In genomic region chr1:12587981-12588620, GRCh38 we compare ENCODE assay signal across 15 cellular contexts. TPM values are rescaled to one million over a fixed set of nuclear protein-coding genes. Genes with fewer than 3 reads are reported as not detected.
A peak's percentile ranks its signal among the peaks of the same experiment; 100 is the strongest.
DNase-seq lines count a peak whose midpoint lies in the region; ATAC-seq and TF ChIP-seq lines count a peak whose summit lies in the region.
"Had no signal": no experiment of that assay in that cellular context is flagged by ENCODE, and none has a peak within 500 bp of the region (broad histone marks: within the 10 kb centered on the region; RNA-seq: fewer than 3 reads in every experiment).

No MANE protein-coding gene starts in this region.

- no peak overlapping the region for H3K4me3 ChIP-seq in astrocyte of the spinal cord (ENCODE audit: low read depth, low read length)
- H3K4me3 ChIP-seq: SJSA1, testis had no signal

- TF ChIP-seq CTCF in astrocyte of the spinal cord (IDR thresholded peaks at IDR 0.05; ENCODE audit: low read depth, low read length) = no peak
- TF ChIP-seq CTCF in nephron (IDR thresholded peaks at IDR 0.05; ENCODE audit: unreplicated experiment in 3 of 3) = no peak

- H3K9me3 Mint-ChIP-seq in nephron = no peaks in the 10 kb centered on the region
- H3K9me3 Mint-ChIP-seq: activated B cell treated with CpG ODN at 0.5 μM for 24 hours had no signal

- no peak overlapping the region for H3K4me3 Mint-ChIP-seq in nephron
- H3K4me3 Mint-ChIP-seq: activated B cell treated with CpG ODN at 0.5 μM for 24 hours, IgD-negative memory B cell had no signal

- peaks cover 6% of the 10 kb centered on the region for H3K27me3 Mint-ChIP-seq in nephron (ENCODE audit: low read depth)

- peaks cover 22% of the 10 kb centered on the region for H3K36me3 Mint-ChIP-seq in nephron (ENCODE audit: low read depth)
- H3K36me3 Mint-ChIP-seq: IgD-negative memory B cell had no signal

- peaks cover 46% of the 10 kb centered on the region for H3K4me1 Mint-ChIP-seq in nephron
- H3K4me1 Mint-ChIP-seq: activated B cell treated with CpG ODN at 0.5 μM for 24 hours had no signal

- ATAC-seq in GM19023 (IDR thresholded peaks at IDR 0.05; ENCODE audit: unreplicated experiment) = no peak
- ATAC-seq: left ventricle myocardium superior had no signal

- DNase-seq in H4 (ENCODE audit: low spot score) (peak; percentile 83), NCI-H226 (peak; percentile 47), astrocyte of the spinal cord (ENCODE audit: low read depth, low spot score) (peak; percentile 58), G401 (ENCODE audit: low spot score) (no peak), T-helper 2 cell (no peak), NCI-H748 (lab: John Stamatoyannopoulos, UW; ENCODE audit: unreplicated experiment) (no peak)
- DNase-seq: activated B cell treated with CpG ODN at 0.5 μM for 24 hours, left ventricle myocardium superior, NCI-H1436, NCI-H526, testis had no signal

- in situ Hi-C loops in astrocyte of the spinal cord (cut with HindIII; ENCODE audit: low sequenced_read_pairs) = no loop called here
- in situ Hi-C loops in G401 (cut with HindIII; ENCODE audit: low sequenced_read_pairs) = no loop called here

- H3K27ac Mint-ChIP-seq in nephron = peak overlapping the region; percentile 33 to 91 (median 88)
- H3K27ac Mint-ChIP-seq: activated B cell treated with CpG ODN at 0.5 μM for 24 hours, IgD-negative memory B cell had no signal

RNA-seq across cellular contexts. Expression of gene DHRS3, which starts 29.9 kb away (rescaled TPM):
- 38.1 and 43.1 TPM in 2 replicates for total RNA-seq in H4 (2014; rRNA removed; shearing (Covaris generic))
- total RNA-seq in G401 (2014; rRNA removed; shearing (Covaris generic)) = 9.1 and 13.5 TPM in 2 replicates

RNA-seq across cellular contexts. Expression of gene AADACL4, which starts 55.8 kb away (rescaled TPM):
- not detected in 2 replicates for total RNA-seq in H4 (2014; rRNA removed; shearing (Covaris generic))
- total RNA-seq in G401 (2014; rRNA removed; shearing (Covaris generic)) = not detected in 2 replicates
- total RNA-seq: activated B cell treated with CpG ODN at 0.5 μM for 24 hours, left ventricle myocardium superior, SJSA1, testis had no signal

Comparison
In these comparisons a context has a peak if more than half of its experiments do, and no peak if none do; other contexts are left out.
1. DNase-seq: peak in H4 (single experiment), NCI-H226 (single experiment) and astrocyte of the spinal cord (single experiment); none in G401 (single experiment), T-helper 2 cell (0 of 5) and NCI-H748 (single experiment).